In the genomic region with DNA sequence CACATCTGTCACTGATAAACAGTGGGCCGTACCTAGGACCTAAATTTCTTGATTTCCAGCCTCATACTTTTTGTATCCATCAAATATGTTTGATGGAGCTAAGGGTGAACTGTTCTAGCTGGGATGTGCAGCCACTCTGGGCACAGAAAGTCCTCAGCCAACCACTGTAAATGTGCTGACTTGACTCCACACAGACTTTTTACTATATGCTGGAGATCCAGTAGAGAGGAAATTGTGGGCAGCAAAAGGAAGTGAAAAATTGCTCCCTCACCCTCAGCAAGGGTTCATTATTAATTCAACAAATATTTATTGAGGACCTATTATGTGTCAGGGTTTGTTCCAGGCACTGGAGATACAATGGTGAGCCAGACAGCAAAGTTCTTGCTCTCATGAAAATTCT, we compare ENCODE assay signal across 19 cellular contexts. TPM values are rescaled to one million over a fixed set of nuclear protein-coding genes. Genes with fewer than 3 reads are reported as not detected.
DNase-seq lines count a peak whose midpoint lies in the region; ATAC-seq, FAIRE-seq and TF ChIP-seq lines count a peak whose summit lies in the region.
"Had no signal": no experiment of that assay in that cellular context is flagged by ENCODE, and none has a peak within 500 bp of the region (broad histone marks: within the 10 kb centered on the region; RNA-seq: fewer than 3 reads in every experiment).

No MANE protein-coding gene starts in this region.

- H3K27ac ChIP-seq in GM12878 (ENCODE audit: control insufficient read depth, insufficient read depth) (no peak overlapping the region), HepG2 (ENCODE audit: extremely low read length, insufficient read depth, low read length) (no peak overlapping the region)
- H3K27ac ChIP-seq: C4-2B, psoas muscle had no signal

- TF ChIP-seq POLR2A in GM12878 (IDR thresholded peaks at IDR 0.05; ENCODE audit: low read depth, low read length) (no peak), HepG2 (IDR thresholded peaks at IDR 0.05; ENCODE audit: insufficient read depth in 1 of 2, low read depth in 2 of 2, low read length in 2 of 2) (no peak)

- H3K27me3 ChIP-seq in Loucy (ENCODE audit: insufficient read depth, low read length, poor library complexity, severe bottlenecking) (no peaks in the 10 kb centered on the region), GM12878 (replicated peaks in 1 of 2; ENCODE audit: control insufficient read depth in 2 of 2, insufficient read depth in 2 of 2, low read length in 1 of 2) (no peaks in the 10 kb centered on the region), HepG2 (ENCODE audit: control insufficient read depth in 1 of 2, insufficient read depth in 2 of 2, low read length in 2 of 2) (peaks cover 0 to 22% of the 10 kb centered on the region in 2 experiments; a peak in 2 of 5 replicates)
- H3K27me3 ChIP-seq: dorsolateral prefrontal cortex had no signal

- H3K4me1 ChIP-seq in Loucy (ENCODE audit: insufficient read depth, low read length, poor library complexity, severe bottlenecking) (peaks cover 55% of the 10 kb centered on the region), GM12878 (ENCODE audit: control insufficient read depth, insufficient read depth, low read length) (no peaks in the 10 kb centered on the region), HepG2 (ENCODE audit: insufficient read depth, low read length) (no peaks in the 10 kb centered on the region)
- H3K4me1 ChIP-seq: psoas muscle had no signal

- no peaks in the 10 kb centered on the region for H3F3A ChIP-seq in Loucy (ENCODE audit: low read depth)

- RAD21 ChIA-PET in GM12878 (lab: Charles Lee; ENCODE audit: unreplicated experiment) = interaction anchor here (1.3 kb wide), 1 partner anchor 254 kb away, joined by 3 read pairs; no protein-coding TSS in a partner anchor

- FAIRE-seq in GM12878 (lab: Jason Lieb, UNC) (no peak), HepG2 (lab: Jason Lieb, UNC) (no peak)
- FAIRE-seq: astrocyte, islet of Langerhans had no signal

- H3K79me2 ChIP-seq in Loucy (ENCODE audit: insufficient read depth, low read length) (no peaks in the 10 kb centered on the region), GM12878 (ENCODE audit: control insufficient read depth, insufficient read depth, low read length) (no peaks in the 10 kb centered on the region), HepG2 (ENCODE audit: insufficient read depth, low read length) (no peaks in the 10 kb centered on the region)

- ATAC-seq in GM12878 (peak; percentile 27; the same call in 1 of the 3 replicates), HepG2 (no peak), GM19455 (IDR thresholded peaks at IDR 0.05; ENCODE audit: unreplicated experiment) (no peak), GM21526 (IDR thresholded peaks at IDR 0.05; ENCODE audit: low FRiP score, unreplicated experiment) (no peak)
- ATAC-seq: psoas muscle; stimulated activated naive CD8-positive, alpha-beta T cell treated with anti-CD3 and anti-CD28 coated beads, Interleukin-15, Interleukin-2, amounts not matched to agents 100 U/mL and 50 U/mL, for 24 hours had no signal

- TF ChIP-seq EP300 in GM12878 (IDR thresholded peaks at IDR 0.05; ENCODE audit: borderline replicate concordance in 1 of 2, control insufficient read depth in 1 of 2, low read depth in 2 of 2, low read length in 2 of 2) (no peak), HepG2 (IDR thresholded peaks at IDR 0.05; ENCODE audit: low read depth in 2 of 2, low read length in 2 of 2) (no peak), HepG2 (CRISPR knock-in tag; IDR thresholded peaks at IDR 0.05; ENCODE audit: borderline replicate concordance) (no peak)

- SMC1A ChIA-PET in GM12878 (lab: Charles Lee; ENCODE audit: uncharacterized antibody, unreplicated experiment) = interaction anchor here (1.5 to 2.4 kb wide), 2 partner anchors 10 to 336 kb away, joined by 4 to 10 read pairs; no protein-coding TSS in a partner anchor

- WGBS in GM12878 (ENCODE audit: insufficient coverage, insufficient replicate concordance, low lambda C conversion rate, missing lambda C conversion rate) = 60% methylated on average over 1 of the region's 1 CpG
- WGBS in HepG2 (ENCODE audit: low lambda C conversion rate) = 23% methylated on average over 1 of the region's 1 CpG

- H3K4me2 ChIP-seq in Loucy (ENCODE audit: low read depth, low read length, poor library complexity, severe bottlenecking) = peak overlapping the region; percentile 58
- no peak overlapping the region for H3K4me2 ChIP-seq in GM12878 (ENCODE audit: control insufficient read depth, insufficient read depth)
- no peak overlapping the region for H3K4me2 ChIP-seq in HepG2 (ENCODE audit: low read depth, low read length)

- DNase-seq in EL (peak; percentile 39), GM12878 (ENCODE audit: low read depth, low spot score) (no peak), HepG2 (ENCODE audit: low spot score) (no peak), NCI-H187 treated with DMSO at 0.1 percent for 48 hours (lab: John Stamatoyannopoulos, UW) (no peak), NCI-H2081 (lab: John Stamatoyannopoulos, UW) (no peak)
- DNase-seq: activated CD4-positive, CD25-positive, alpha-beta regulatory T cell treated with anti-CD3 and anti-CD28 coated beads, Interleukin-2, amount 50 U/mL, for 72 hours; DMS153; dorsolateral prefrontal cortex; NCI-H1930; NCI-H526; psoas muscle; stimulated activated naive CD8-positive, alpha-beta T cell treated with anti-CD3 and anti-CD28 coated beads, Interleukin-15, Interleukin-2, amounts not matched to agents 100 U/mL and 50 U/mL, for 24 hours had no signal

- TF ChIP-seq CTCF in Loucy (conservative IDR thresholded peaks at IDR 0.05; ENCODE audit: low read length) (no peak), GM12878 (IDR thresholded peaks at IDR 0.05 in 2 of 3, conservative IDR thresholded peaks at IDR 0.05 in 1 of 3; ENCODE audit: control insufficient read depth in 2 of 3, extremely low read depth in 1 of 3, insufficient read depth in 1 of 3, low read depth in 3 of 3, low read length in 3 of 3) (no peak), HepG2 (CRISPR knock-in tag; IDR thresholded peaks at IDR 0.05) (no peak)

- in situ Hi-C loops in GM12878 (cut with MboI) = no loop called here
- in situ Hi-C loops in HepG2 (cut with HindIII; ENCODE audit: extremely low pct_ligation_motif_present, low pct_unique_long_range_greater_than_20kb) = loop anchor here (10.0 kb wide), 1 partner anchor 224 kb away; no protein-coding TSS in a partner anchor

- H2AFZ ChIP-seq in Loucy (ENCODE audit: low read length) = no peak overlapping the region
- no peak overlapping the region for H2AFZ ChIP-seq in GM12878 (ENCODE audit: control insufficient read depth, low read depth, low read length)
- H2AFZ ChIP-seq in HepG2 (ENCODE audit: low read length) = no peak overlapping the region

- H3K4me3 ChIP-seq in Loucy (ENCODE audit: low read length, poor library complexity, severe bottlenecking) (peak overlapping the region; percentile 25), GM12878 (no peak overlapping the region), HepG2 (replicated peaks in 1 of 3; ENCODE audit: insufficient read depth in 1 of 3, low read depth in 2 of 3, low read length in 3 of 3) (no peak overlapping the region)
- H3K4me3 ChIP-seq: dorsolateral prefrontal cortex, psoas muscle had no signal

- H4K20me1 ChIP-seq in Loucy (ENCODE audit: insufficient read depth, low read length, poor library complexity, severe bottlenecking) = no peaks in the 10 kb centered on the region
- no peaks in the 10 kb centered on the region for H4K20me1 ChIP-seq in GM12878 (ENCODE audit: control insufficient read depth, insufficient read depth)
- no peaks in the 10 kb centered on the region for H4K20me1 ChIP-seq in HepG2 (ENCODE audit: insufficient read depth, low read length)

- BruUV-seq in GM12878 (replicated peaks; lab: Mats Ljungman, UMichigan) = no TSS peak
- no TSS peak for BruUV-seq in HepG2 (replicated peaks; lab: Mats Ljungman, UMichigan)

- POLR2A ChIA-PET in GM12878 (lab: Charles Lee) (no interaction called here), HepG2 (lab: Yijun Ruan, JAX) (no interaction called here)

- intact Hi-C loops in GM12878 (cut with micrococcal nuclease; ENCODE audit: unreplicated experiment) = no loop called here
- intact Hi-C loops in HepG2 (cut with micrococcal nuclease; ENCODE audit: unreplicated experiment) = no loop called here

- TF ChIP-seq RAD21 in GM12878 (IDR thresholded peaks at IDR 0.05; ENCODE audit: insufficient read depth, low read depth, low read length) (no peak), HepG2 (CRISPR knock-in tag; IDR thresholded peaks at IDR 0.05) (no peak)

- H3K9ac ChIP-seq in Loucy (ENCODE audit: low read depth, low read length, poor library complexity, severe bottlenecking) (no peak overlapping the region), GM12878 (ENCODE audit: control insufficient read depth, insufficient read depth, low read length) (no peak overlapping the region), HepG2 (ENCODE audit: insufficient read depth, low read depth, low read length) (no peak overlapping the region)

- no peaks in the 10 kb centered on the region for H3K9me2 ChIP-seq in Loucy (replicated peaks; ENCODE audit: low read depth, low read length)

- CTCF ChIA-PET in GM12878 (lab: Yijun Ruan, JAX) = interaction anchor here (1.2 to 2.3 kb wide), 5 partner anchors 34 to 336 kb away, joined by 3 to 10 read pairs (median 5); no protein-coding TSS in a partner anchor
- CTCF ChIA-PET in HepG2 (lab: Yijun Ruan, JAX; ENCODE audit: low intra/inter-chr PET ratio, low total read pairs) = no interaction called here

- H3K9me3 ChIP-seq in Loucy (ENCODE audit: insufficient read depth, low read depth, low read length) (no peaks in the 10 kb centered on the region), GM12878 (replicated peaks; ENCODE audit: control insufficient read depth, insufficient read depth, low read length) (no peaks in the 10 kb centered on the region), HepG2 (ENCODE audit: low read length) (no peaks in the 10 kb centered on the region)
- H3K9me3 ChIP-seq: psoas muscle had no signal

- no peaks in the 10 kb centered on the region for H3K36me3 ChIP-seq in Loucy (ENCODE audit: insufficient read depth, low read length)
- H3K36me3 ChIP-seq in GM12878 (ENCODE audit: control insufficient read depth in 2 of 2, insufficient read depth in 2 of 2, low read length in 1 of 2) = no peaks in the 10 kb centered on the region
- H3K36me3 ChIP-seq in HepG2 (replicated peaks in 1 of 2; ENCODE audit: control insufficient read depth in 1 of 2, insufficient read depth in 2 of 2, low read length in 2 of 2) = no peaks in the 10 kb centered on the region

RNA-seq across cellular contexts. Expression of a gene that starts 54.2 kb away (rescaled TPM):
- total RNA-seq in GM12878 (2013; cell fraction: nucleolus; rRNA removed) = 55.0 and 61.5 TPM in 2 replicates
- total RNA-seq in GM12878 (2014; rRNA removed) (19.6 and 20.4 TPM in 2 replicates), GM12878 (2014; rRNA removed; fragmentation: Illumina TruSeq; extraction: Trizol) (11.3 TPM in 2 replicates), GM12878 (2021) (24.3 and 28.6 TPM in 2 replicates), HepG2 (2016; rRNA removed; fragmentation: Illumina TruSeq; extraction: Trizol) (0.31 and 0.33 TPM in 2 replicates)
- polyA plus RNA-seq in GM12878 (2011; ENCODE audit: low read depth) = 7.3 TPM
- polyA plus RNA-seq in GM12878 (2011; rRNA removed) (24.3 and 27.0 TPM in 2 replicates), GM12878 (2014; fragmentation: Illumina TruSeq; extraction: Trizol) (18.2 and 21.9 TPM in 2 replicates), GM12878 (2014; fragmentation: Nextera tagmentation; extraction: Ambion mirVana) (1 to 10 TPM; 5.6 to 7.8 TPM), GM12878 (2014; rRNA removed) (20.0 and 21.7 TPM in 2 replicates), GM12878 (2016; fragmentation: Nextera tagmentation; extraction: Ambion mirVana) (1 to 10 TPM; 6.6 to 7.2 TPM), HepG2 (2011; rRNA removed) (1.3 and 2.3 TPM in 2 replicates)
- 24.5 and 25.8 TPM in 2 replicates for polyA plus RNA-seq in GM12878 (2011; cell fraction: cytosol; rRNA removed)
- polyA plus RNA-seq in GM12878 (2011; cell fraction: nucleus; rRNA removed) = 52.4 and 66.3 TPM in 2 replicates
- polyA plus RNA-seq in GM12878 (2012) = 11.9 and 13.6 TPM in 2 replicates
- 26.6 and 34.5 TPM in 2 replicates for polyA minus RNA-seq in GM12878 (2011; rRNA and poly(A)+ RNA removed)
- polyA minus RNA-seq in GM12878 (2011; cell fraction: cytosol; rRNA and poly(A)+ RNA removed) = 9.4 and 11.4 TPM in 2 replicates
- 30.8 and 38.7 TPM in 2 replicates for polyA minus RNA-seq in GM12878 (2011; cell fraction: nucleus; rRNA and poly(A)+ RNA removed)
- total RNA-seq in HepG2 (2016; cell fraction: cytosol; rRNA removed; fragmentation: Illumina TruSeq; extraction: Trizol; ENCODE audit: low read depth) = 0.30 TPM in 1 of 2 replicates, not detected in the other
- 0.32 and 0.59 TPM in 2 replicates for total RNA-seq in HepG2 (2016; cell fraction: insoluble cytoplasmic fraction; rRNA removed; fragmentation: Illumina TruSeq; extraction: Trizol)
- 0.22 and 0.55 TPM in 2 replicates for total RNA-seq in HepG2 (2016; cell fraction: membrane; rRNA removed; fragmentation: Illumina TruSeq; extraction: Trizol)
- 0.50 and 0.75 TPM in 2 replicates for total RNA-seq in HepG2 (2016; cell fraction: nucleus; rRNA removed; fragmentation: Illumina TruSeq; extraction: Trizol)
- polyA plus RNA-seq in HepG2 (2011; cell fraction: cytosol; rRNA removed) = 1.3 TPM in 2 replicates
- polyA plus RNA-seq in HepG2 (2011; cell fraction: nucleus; rRNA removed) = 4.0 and 6.8 TPM in 2 replicates
- polyA plus RNA-seq in HepG2 (2012) = 0.68 and 0.98 TPM in 2 replicates
- polyA plus RNA-seq in HepG2 (2016; cell fraction: cytosol; fragmentation: Illumina TruSeq; extraction: Trizol; ENCODE audit: low read depth) = not detected in 2 replicates
- 0.26 and 0.58 TPM in 2 replicates for polyA plus RNA-seq in HepG2 (2016; cell fraction: insoluble cytoplasmic fraction; fragmentation: Illumina TruSeq; extraction: Trizol; ENCODE audit: low read depth)
- polyA plus RNA-seq in HepG2 (2016; cell fraction: membrane; fragmentation: Illumina TruSeq; extraction: Trizol; ENCODE audit: low read depth) = 0.08 and 0.31 TPM in 2 replicates
- polyA plus RNA-seq in HepG2 (2016; cell fraction: nucleus; fragmentation: Illumina TruSeq; extraction: Trizol; ENCODE audit: insufficient read depth, low read depth) = 0.57 and 0.97 TPM in 2 replicates
- polyA minus RNA-seq in HepG2 (2011; rRNA and poly(A)+ RNA removed; ENCODE audit: low replicate concordance) = 5.9 TPM in 2 replicates
- polyA minus RNA-seq in HepG2 (2011; cell fraction: cytosol; rRNA and poly(A)+ RNA removed) = 1.8 and 2.4 TPM in 2 replicates
- 7.9 and 9.4 TPM in 2 replicates for polyA minus RNA-seq in HepG2 (2011; cell fraction: nucleus; rRNA and poly(A)+ RNA removed)
- polyA plus RNA-seq: neural cell had no signal

Comparison
In these comparisons a context has a peak if more than half of its experiments do, and no peak if none do; other contexts are left out.
1. RNA of a gene that starts 54.2 kb away (total RNA-seq): 11.3 to 61.5 TPM in GM12878; 0.22 to 0.75 TPM in HepG2; every median in the first group is over 4 times any median in the second.